ENCODE assay signal across 23 cellular contexts in the genomic region with DNA sequence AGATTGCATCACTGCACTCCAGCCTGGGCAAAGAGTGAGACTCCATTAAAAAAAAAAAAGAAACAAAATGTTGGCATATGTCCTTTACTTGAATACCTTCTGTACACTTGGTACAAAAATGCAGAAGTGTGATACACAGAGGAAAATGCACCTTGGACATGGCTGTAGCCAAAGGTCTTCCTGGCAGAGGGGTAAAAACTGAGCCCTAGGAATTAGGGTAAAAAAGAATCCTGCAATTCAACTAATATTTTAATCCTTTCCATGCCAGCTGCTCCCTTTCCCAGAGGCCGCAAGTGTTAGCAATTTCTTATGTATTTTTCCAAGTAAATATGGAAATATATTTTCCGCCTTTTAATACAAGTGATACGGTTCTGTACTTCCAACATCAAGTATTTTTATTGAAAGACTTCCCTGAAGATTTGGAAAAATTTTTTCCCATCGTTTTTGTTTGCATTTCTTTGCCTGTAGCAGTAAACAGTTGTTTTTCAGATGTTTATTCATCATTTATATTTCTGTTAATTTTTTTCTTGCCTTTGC. TPM values are rescaled to one million over a fixed set of nuclear protein-coding genes. Genes with fewer than 3 reads are reported as not detected.
DNase-seq lines count a peak whose midpoint lies in the region; ATAC-seq, FAIRE-seq and TF ChIP-seq lines count a peak whose summit lies in the region.
"Had no signal": no experiment of that assay in that cellular context is flagged by ENCODE, and none has a peak within 500 bp of the region (broad histone marks: within the 10 kb centered on the region; RNA-seq: fewer than 3 reads in every experiment).

No MANE protein-coding gene starts in this region.

- ATAC-seq in HCT116 (no peak), pancreas (peak; percentile 33 to 73 (median 64)), HG03565 (IDR thresholded peaks at IDR 0.05; ENCODE audit: unreplicated experiment) (no peak)
- ATAC-seq: GM12878, GM23338 had no signal

- H3K4me1 Mint-ChIP-seq in activated T-helper 2 cell treated with anti-CD3 and anti-CD28 coated beads, Interferon-gamma antibody, Interleukin-2, Interleukin-4, amounts not matched to agents 10 μg/mL and 5 μg/mL and 100 μg/mL, durations not matched to agents 14 hours and 24 hours and 36 hours (ENCODE audit: low read depth): peaks cover 12% of the 10 kb centered on the region
- H3K4me1 Mint-ChIP-seq: GM23338, H9 had no signal

- H3K4me3 ChIP-seq in cardiac muscle cell: no peak overlapping the region
- H3K4me3 ChIP-seq in right atrium auricular region: no peak overlapping the region
- H3K4me3 ChIP-seq in HCT116 (replicated peaks in 1 of 2; ENCODE audit: low read depth in 1 of 2, low read length in 2 of 2): no peak overlapping the region
- H3K4me3 ChIP-seq in pancreas: no peak overlapping the region
- H3K4me3 ChIP-seq: GM12878, GM23338 had no signal

- CTCF ChIA-PET in HCT116 (lab: Charles Lee): no interaction called here

- DNase-seq in cardiac muscle cell (ENCODE audit: low read depth in 1 of 2, low spot score in 1 of 2): no peak
- DNase-seq in right atrium auricular region (ENCODE audit: low spot score): no peak
- DNase-seq in HCT116 (ENCODE audit: low read depth, low spot score): no peak
- DNase-seq in activated T-helper 2 cell treated with anti-CD3 and anti-CD28 coated beads, Interferon-gamma antibody, Interleukin-2, Interleukin-4, amounts not matched to agents 10 μg/mL and 5 μg/mL and 100 μg/mL, durations not matched to agents 14 hours and 24 hours and 36 hours (ENCODE audit: low spot score): no peak
- peak in 2 of 6 donors; percentile 8 to 36 for DNase-seq in pancreas
- no peak for DNase-seq in stimulated activated naive CD4-positive, alpha-beta T cell treated with Interleukin-2 at 50 U/mL for 16 hours (lab: John Stamatoyannopoulos, UW)
- DNase-seq in NOMO-1 (lab: John Stamatoyannopoulos, UW; ENCODE audit: unreplicated experiment in 2 of 2): no peak
- DNase-seq: C1 segment of cervical spinal cord; Calu3; CD4-positive, alpha-beta memory T cell; COR-L47; DMS 273 treated with DMSO at 0.1 percent for 48 hours; DMS79; EL; GDM1; H9; HFFc6 had no signal

- no peak overlapping the region for H3K9ac ChIP-seq in HCT116 (ENCODE audit: low read length)

- no peak overlapping the region for H3K4me3 Mint-ChIP-seq in activated T-helper 2 cell treated with anti-CD3 and anti-CD28 coated beads, Interferon-gamma antibody, Interleukin-2, Interleukin-4, amounts not matched to agents 10 μg/mL and 5 μg/mL and 100 μg/mL, durations not matched to agents 14 hours and 24 hours and 36 hours (ENCODE audit: low read depth)
- H3K4me3 Mint-ChIP-seq: CD4-positive, alpha-beta memory T cell; GM23338; H9; HFFc6 had no signal

- intact Hi-C loops in HCT116 (cut with micrococcal nuclease) (no loop called here), pancreas (cut with DNase I) (no loop called here)
- intact Hi-C loops in activated T-helper 2 cell treated with anti-CD3 and anti-CD28 coated beads, Interferon-gamma antibody, Interleukin-2, Interleukin-4, amounts not matched to agents 10 μg/mL and 5 μg/mL and 100 μg/mL, durations not matched to agents 14 hours and 24 hours and 36 hours (cut with micrococcal nuclease): no loop called here

- H3K36me3 ChIP-seq in cardiac muscle cell: peaks cover 39% of the 10 kb centered on the region
- peaks cover 35% of the 10 kb centered on the region for H3K36me3 ChIP-seq in right atrium auricular region
- peaks cover 0 to 10% of the 10 kb centered on the region in 2 experiments; a peak in 3 of 4 replicates for H3K36me3 ChIP-seq in HCT116 (ENCODE audit: control insufficient read depth in 1 of 2, insufficient read depth in 2 of 2, low read length in 2 of 2)
- H3K36me3 ChIP-seq in pancreas: peaks cover 0 to 35% (median 13%) of the 10 kb centered on the region in 3 donors

- H2AFZ ChIP-seq in HCT116 (ENCODE audit: low read depth, low read length, poor library complexity, severe bottlenecking): no peak overlapping the region
- H2AFZ ChIP-seq: GM23338 had no signal

- no TSS peak for BruUV-seq in HCT116 (replicated peaks; lab: Mats Ljungman, UMichigan)

- H4K20me1 ChIP-seq in HCT116 (ENCODE audit: insufficient read depth): no peaks in the 10 kb centered on the region

- H3K4me1 ChIP-seq in cardiac muscle cell (ENCODE audit: low read depth): no peaks in the 10 kb centered on the region
- no peaks in the 10 kb centered on the region for H3K4me1 ChIP-seq in right atrium auricular region
- peaks cover 5 to 14% of the 10 kb centered on the region in 2 experiments; a peak in 3 of 4 replicates for H3K4me1 ChIP-seq in HCT116 (ENCODE audit: control insufficient read depth in 1 of 2, insufficient read depth in 2 of 2, low read length in 2 of 2)
- H3K4me1 ChIP-seq in pancreas: peaks cover 9 to 12% (median 10%) of the 10 kb centered on the region in 3 donors

- TF ChIP-seq CTCF in cardiac muscle cell (IDR thresholded peaks at IDR 0.05; ENCODE audit: low read depth, low read length): no peak
- no peak for TF ChIP-seq CTCF in right atrium auricular region (IDR thresholded peaks at IDR 0.05)
- TF ChIP-seq CTCF in HCT116 (IDR thresholded peaks at IDR 0.05 in 2 of 3, conservative IDR thresholded peaks at IDR 0.05 in 1 of 3; ENCODE audit: borderline replicate concordance in 1 of 3, insufficient read depth in 1 of 3, low read depth in 2 of 3, low read length in 2 of 3): no peak
- TF ChIP-seq CTCF in pancreas (IDR thresholded peaks at IDR 0.05): no peak

- peak overlapping the region; percentile 36; the same call in 1 of the 2 replicates for H3K4me2 ChIP-seq in HCT116 (ENCODE audit: low read length)
- H3K4me2 ChIP-seq: GM23338 had no signal

- FAIRE-seq in pancreas (lab: Jason Lieb, UNC): no peak
- FAIRE-seq: GM12878 had no signal

- TF ChIP-seq RAD21 in HCT116 (IDR thresholded peaks at IDR 0.05; ENCODE audit: low read depth): no peak

- no peaks in the 10 kb centered on the region for H3K9me3 Mint-ChIP-seq in activated T-helper 2 cell treated with anti-CD3 and anti-CD28 coated beads, Interferon-gamma antibody, Interleukin-2, Interleukin-4, amounts not matched to agents 10 μg/mL and 5 μg/mL and 100 μg/mL, durations not matched to agents 14 hours and 24 hours and 36 hours
- H3K9me3 Mint-ChIP-seq: CD4-positive, alpha-beta memory T cell; GM23338; H9; HFFc6 had no signal

- H3K27me3 ChIP-seq in cardiac muscle cell (no peaks in the 10 kb centered on the region), right atrium auricular region (no peaks in the 10 kb centered on the region), HCT116 (ENCODE audit: insufficient read depth, low read length) (no peaks in the 10 kb centered on the region), pancreas (no peaks in the 10 kb centered on the region)

- POLR2A ChIA-PET in HCT116 (lab: Charles Lee): no interaction called here

- peak overlapping the region; percentile 33 for H3K27ac Mint-ChIP-seq in activated T-helper 2 cell treated with anti-CD3 and anti-CD28 coated beads, Interferon-gamma antibody, Interleukin-2, Interleukin-4, amounts not matched to agents 10 μg/mL and 5 μg/mL and 100 μg/mL, durations not matched to agents 14 hours and 24 hours and 36 hours
- H3K27ac Mint-ChIP-seq: GM23338, HFFc6 had no signal

- RAD21 ChIA-PET in HCT116 (lab: Charles Lee; ENCODE audit: low non-redundant PET in 1 of 2, low total read pairs in 2 of 2, uncharacterized antibody in 2 of 2, unreplicated experiment in 2 of 2): no interaction called here

- H3K9me3 ChIP-seq in cardiac muscle cell (ENCODE audit: low read depth) (no peaks in the 10 kb centered on the region), right atrium auricular region (no peaks in the 10 kb centered on the region), HCT116 (ENCODE audit: control insufficient read depth in 1 of 2, insufficient read depth in 1 of 2, low read depth in 1 of 2, low read length in 2 of 2) (no peaks in the 10 kb centered on the region), pancreas (no peaks in the 10 kb centered on the region)

- no peaks in the 10 kb centered on the region for H3K9me2 ChIP-seq in HCT116 (ENCODE audit: insufficient read depth)

- peak overlapping the region; percentile 27 for H3K27ac ChIP-seq in cardiac muscle cell
- H3K27ac ChIP-seq in right atrium auricular region: no peak overlapping the region
- no peak overlapping the region for H3K27ac ChIP-seq in HCT116 (ENCODE audit: low read depth, low read length)
- peak overlapping the region in 2 of 4 donors; percentile 30 for H3K27ac ChIP-seq in pancreas

- H3K36me3 Mint-ChIP-seq in activated T-helper 2 cell treated with anti-CD3 and anti-CD28 coated beads, Interferon-gamma antibody, Interleukin-2, Interleukin-4, amounts not matched to agents 10 μg/mL and 5 μg/mL and 100 μg/mL, durations not matched to agents 14 hours and 24 hours and 36 hours (ENCODE audit: low read depth): peaks cover 42% of the 10 kb centered on the region

- peaks cover 13% of the 10 kb centered on the region for H3K79me2 ChIP-seq in HCT116 (ENCODE audit: insufficient read depth, low read length)

- TF ChIP-seq POLR2A in HCT116 (IDR thresholded peaks at IDR 0.05; ENCODE audit: borderline replicate concordance, extremely low read depth, insufficient read depth, insufficient read length): no peak

- WGBS in pancreas, 2 donors: 41 to 45% methylated on average over 4 of the region's 4 CpGs

- no peaks in the 10 kb centered on the region for H3K27me3 Mint-ChIP-seq in activated T-helper 2 cell treated with anti-CD3 and anti-CD28 coated beads, Interferon-gamma antibody, Interleukin-2, Interleukin-4, amounts not matched to agents 10 μg/mL and 5 μg/mL and 100 μg/mL, durations not matched to agents 14 hours and 24 hours and 36 hours (ENCODE audit: low read depth)
- H3K27me3 Mint-ChIP-seq: CD4-positive, alpha-beta memory T cell had no signal

TF ChIP-seq in HCT116, 20 proteins besides CTCF, POLR2A, EP300 and RAD21 (continues in another document):
- TF ChIP-seq POLR2AphosphoS5 (IDR thresholded peaks at IDR 0.05; ENCODE audit: low read depth, low read length): no peak
- TF ChIP-seq SIN3A (IDR thresholded peaks at IDR 0.05; ENCODE audit: low read depth): no peak

RNA-seq across cellular contexts. Expression of a gene that starts 26.2 kb away (rescaled TPM):
- total RNA-seq in cardiac muscle cell: not detected in 2 replicates
- 0.96 and 1.3 TPM in 2 replicates for polyA plus RNA-seq in cardiac muscle cell
- total RNA-seq in right atrium auricular region: not detected
- total RNA-seq in HCT116 (2021; ENCODE audit: unreplicated experiment): not detected
- polyA plus RNA-seq in HCT116 (2012): 0.16 TPM in 1 of 2 replicates, not detected in the other
- total RNA-seq in activated T-helper 2 cell treated with anti-CD3 and anti-CD28 coated beads, Interferon-gamma antibody, Interleukin-2, Interleukin-4, amounts not matched to agents 10 μg/mL and 5 μg/mL and 100 μg/mL, durations not matched to agents 14 hours and 24 hours and 36 hours: not detected in 2 replicates
- under 1 TPM in 1 of 6 donors, not detected in 5; 0.37 TPM for total RNA-seq in pancreas
- polyA plus RNA-seq in pancreas: not detected
- total RNA-seq: A172; A673; Calu3; CD4-positive, alpha-beta memory T cell; GM12878; GM23338; H9; HFFc6 had no signal
- polyA plus RNA-seq: BJ had no signal

RNA-seq across cellular contexts. Expression of a gene that starts 53.1 kb away (rescaled TPM):
- total RNA-seq in cardiac muscle cell (34.7 and 52.1 TPM in 2 replicates), right atrium auricular region (10 to 100 TPM; 48.4 to 57.1 TPM), HCT116 (2021; ENCODE audit: unreplicated experiment) (60.6 TPM), pancreas (10 to 100 TPM; 33.6 to 50.9 (median 41.7) TPM)
- polyA plus RNA-seq in cardiac muscle cell (36.9 and 37.2 TPM in 2 replicates), pancreas (10 to 100 TPM; 17.4 to 19.5 TPM)
- 28.4 and 32.1 TPM in 2 replicates for polyA plus RNA-seq in HCT116 (2012)
- total RNA-seq in activated T-helper 2 cell treated with anti-CD3 and anti-CD28 coated beads, Interferon-gamma antibody, Interleukin-2, Interleukin-4, amounts not matched to agents 10 μg/mL and 5 μg/mL and 100 μg/mL, durations not matched to agents 14 hours and 24 hours and 36 hours: 63.7 and 64.7 TPM in 2 replicates

Comparison
In these comparisons a context has a peak if more than half of its experiments do, and no peak if none do; other contexts are left out.
1. ATAC-seq: peak in pancreas (4 of 4); none in HCT116 (single experiment) and HG03565 (single experiment).